ENCODE assay signal across 10 cellular contexts in the genomic region with DNA sequence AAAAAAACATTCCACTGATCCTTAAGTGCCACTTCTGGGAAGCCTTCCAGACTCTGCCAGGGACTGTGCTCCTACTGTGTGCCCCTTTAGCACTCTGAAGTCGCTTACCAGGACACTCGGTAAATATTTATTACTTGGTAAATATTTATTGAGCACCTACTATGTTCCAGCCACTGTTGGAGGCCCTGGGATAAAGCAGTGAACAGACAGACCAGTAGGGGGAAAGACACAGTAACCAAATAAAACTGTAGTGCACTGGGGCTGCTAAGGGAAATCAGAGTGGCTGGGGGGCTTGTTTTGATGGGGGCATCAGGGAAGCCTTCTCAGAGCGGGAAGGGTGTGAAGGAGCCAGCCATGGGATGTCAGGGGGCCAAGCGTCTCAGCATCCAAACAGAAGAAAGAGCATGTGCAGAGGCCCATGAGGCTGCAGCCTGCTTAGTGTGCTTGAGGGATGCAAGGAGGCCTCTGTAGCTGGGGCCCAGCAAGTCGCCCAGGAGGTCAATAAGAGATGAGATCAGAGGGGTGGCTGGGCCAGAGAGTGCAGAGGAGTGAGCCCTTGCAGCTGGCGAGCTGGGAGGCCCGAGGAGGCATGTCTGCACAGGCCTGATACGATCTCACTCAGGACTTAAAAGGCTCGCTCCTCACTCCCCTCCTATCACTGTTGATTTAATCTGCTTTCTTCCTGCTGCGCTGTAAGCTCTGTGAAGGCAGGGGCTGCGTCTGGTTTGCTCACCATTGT. TPM values are rescaled to one million over a fixed set of nuclear protein-coding genes. Genes with fewer than 3 reads are reported as not detected.
DNase-seq lines count a peak whose midpoint lies in the region; ATAC-seq and TF ChIP-seq lines count a peak whose summit lies in the region.
"Had no signal": no experiment of that assay in that cellular context is flagged by ENCODE, and none has a peak within 500 bp of the region (broad histone marks: within the 10 kb centered on the region; RNA-seq: fewer than 3 reads in every experiment).

No MANE protein-coding gene starts in this region.

- 59% methylated on average over 3 of the region's 11 CpGs; no CpG with 5 or more reads in 1 of the 2 experiments for WGBS in IMR-90 (ENCODE audit: extremely low coverage in 2 of 2, insufficient read length in 1 of 2), 2 experiments
- 73 to 79% (median 76%) methylated on average over 7 to 11 of the region's 11 CpGs for WGBS in adrenal gland, 4 donors
- 51% methylated on average over 11 of the region's 11 CpGs for WGBS in hepatocyte (ENCODE audit: low lambda C conversion rate, missing lambda C conversion rate)

- no peak for TF ChIP-seq RAD21 in IMR-90 (IDR thresholded peaks at IDR 0.05; ENCODE audit: low read length)

- H4K91ac ChIP-seq in IMR-90 (ENCODE audit: insufficient read depth, low read depth, low read length): no peak overlapping the region

- H2AK5ac ChIP-seq in IMR-90 (ENCODE audit: low read depth, low read length): no peak overlapping the region

- TF ChIP-seq CTCF in IMR-90 (conservative IDR thresholded peaks at IDR 0.05; ENCODE audit: low read depth, low read length) (no peak), adrenal gland (IDR thresholded peaks at IDR 0.05) (no peak), hepatocyte (IDR thresholded peaks at IDR 0.05; ENCODE audit: poor library complexity) (no peak)

- no TSS peak for BruUV-seq in IMR-90 (replicated peaks; lab: Mats Ljungman, UMichigan)

- H3K56ac ChIP-seq in IMR-90 (ENCODE audit: extremely low read depth, insufficient read depth, low read length): no peak overlapping the region

- H3K23ac ChIP-seq in IMR-90 (ENCODE audit: low read depth, low read length): no peak overlapping the region

- H4K5ac ChIP-seq in IMR-90 (ENCODE audit: low read depth, low read length): no peak overlapping the region; the same call in 1 of the 2 replicates

- no peak overlapping the region for H3K4me2 ChIP-seq in IMR-90 (ENCODE audit: low read depth, low read length)
- no peak overlapping the region for H3K4me2 ChIP-seq in hepatocyte

- H3K9me3 Mint-ChIP-seq in activated CD4-positive, alpha-beta memory T cell treated with anti-CD3 and anti-CD28 coated beads, Interleukin-2, amount 10 ng/mL, durations not matched to agents 7 days and 5 days: no peaks in the 10 kb centered on the region
- H3K9me3 Mint-ChIP-seq in activated T-helper 17 cell treated with anti-CD3 and anti-CD28 coated beads, Interleukin-2, amount 50 U/mL, for 72 hours: peaks cover 3% of the 10 kb centered on the region

- no peaks in the 10 kb centered on the region for H3K36me3 Mint-ChIP-seq in activated CD4-positive, alpha-beta memory T cell treated with anti-CD3 and anti-CD28 coated beads, Interleukin-2, amount 10 ng/mL, durations not matched to agents 7 days and 5 days (ENCODE audit: low read depth)
- H3K36me3 Mint-ChIP-seq in activated T-helper 17 cell treated with anti-CD3 and anti-CD28 coated beads, Interleukin-2, amount 50 U/mL, for 72 hours (ENCODE audit: low read depth): no peaks in the 10 kb centered on the region
- H3K36me3 Mint-ChIP-seq: memory B cell had no signal

- no peak overlapping the region for H3K27ac Mint-ChIP-seq in activated CD4-positive, alpha-beta memory T cell treated with anti-CD3 and anti-CD28 coated beads, Interleukin-2, amount 10 ng/mL, durations not matched to agents 7 days and 5 days
- H3K27ac Mint-ChIP-seq in activated T-helper 17 cell treated with anti-CD3 and anti-CD28 coated beads, Interleukin-2, amount 50 U/mL, for 72 hours: no peak overlapping the region
- H3K27ac Mint-ChIP-seq: memory B cell; T-helper 1 cell treated with Interleukin-12 subunit alpha and Interleukin-12 subunit beta and Interleukin-4 antibody, amounts not matched to agents 30 μg/mL and 1 μg/mL, for 36 hours had no signal

- no peak overlapping the region for H3K4me3 ChIP-seq in IMR-90 (ENCODE audit: insufficient read depth, low read depth, low read length)
- H3K4me3 ChIP-seq in adrenal gland: no peak overlapping the region
- H3K4me3 ChIP-seq in hepatocyte: no peak overlapping the region

- H3K4ac ChIP-seq in IMR-90 (ENCODE audit: low read depth, low read length): no peak overlapping the region

- intact Hi-C loops in IMR-90 (cut with micrococcal nuclease) (no loop called here), adrenal gland (cut with DNase I) (no loop called here)

- H3K27me3 ChIP-seq in IMR-90 (ENCODE audit: control insufficient read depth, insufficient read depth, low read length) (no peaks in the 10 kb centered on the region; the same call in 1 of the 2 replicates), adrenal gland (no peaks in the 10 kb centered on the region), hepatocyte (no peaks in the 10 kb centered on the region)

- no peaks in the 10 kb centered on the region for H3K27me3 Mint-ChIP-seq in activated CD4-positive, alpha-beta memory T cell treated with anti-CD3 and anti-CD28 coated beads, Interleukin-2, amount 10 ng/mL, durations not matched to agents 7 days and 5 days
- peaks cover 3% of the 10 kb centered on the region for H3K27me3 Mint-ChIP-seq in activated T-helper 17 cell treated with anti-CD3 and anti-CD28 coated beads, Interleukin-2, amount 50 U/mL, for 72 hours

- no peaks in the 10 kb centered on the region for H3K36me3 ChIP-seq in IMR-90 (ENCODE audit: control insufficient read depth, insufficient read depth, low read length)
- no peaks in the 10 kb centered on the region for H3K36me3 ChIP-seq in adrenal gland (replicated peaks in 1 of 2)
- no peaks in the 10 kb centered on the region for H3K36me3 ChIP-seq in hepatocyte (replicated peaks; ENCODE audit: insufficient read depth, low read depth)

- no peaks in the 10 kb centered on the region for H3K9me1 ChIP-seq in IMR-90 (ENCODE audit: insufficient read depth, low read length)

- H3K9me2 ChIP-seq in hepatocyte (replicated peaks; ENCODE audit: insufficient read depth): no peaks in the 10 kb centered on the region

- no peak overlapping the region for H2AK9ac ChIP-seq in IMR-90 (replicated peaks; ENCODE audit: low read depth, low read length, poor library complexity)

- H4K20me1 ChIP-seq in IMR-90 (ENCODE audit: insufficient read depth, low read length) (no peaks in the 10 kb centered on the region), hepatocyte (ENCODE audit: insufficient read depth, poor library complexity, severe bottlenecking) (peaks cover 7% of the 10 kb centered on the region)

- POLR2A ChIA-PET in IMR-90 (lab: Charles Lee; ENCODE audit: unreplicated experiment): no interaction called here
- POLR2A ChIA-PET in activated CD4-positive, alpha-beta memory T cell treated with anti-CD3 and anti-CD28 coated beads, Interleukin-2, amount 10 ng/mL, durations not matched to agents 7 days and 5 days (lab: Charles Lee): no interaction called here

- H3K79me1 ChIP-seq in IMR-90 (ENCODE audit: low read depth in 1 of 2, low read length in 2 of 2): no peaks in the 10 kb centered on the region

- H3K4me1 ChIP-seq in IMR-90 (ENCODE audit: control insufficient read depth, insufficient read depth, low read length) (peaks cover 5% of the 10 kb centered on the region; the same call in 1 of the 2 replicates), adrenal gland (replicated peaks in 1 of 2) (no peaks in the 10 kb centered on the region), hepatocyte (ENCODE audit: insufficient read depth) (no peaks in the 10 kb centered on the region)

- no peak overlapping the region; the same call in 1 of the 2 replicates for H3K18ac ChIP-seq in IMR-90 (ENCODE audit: low read depth, low read length)

- no peak overlapping the region for H2BK20ac ChIP-seq in IMR-90 (ENCODE audit: low read depth, low read length)

- no peaks in the 10 kb centered on the region for H3K79me2 ChIP-seq in hepatocyte

- CTCF ChIA-PET in IMR-90 (lab: Yijun Ruan, JAX): no interaction called here
- CTCF ChIA-PET in activated CD4-positive, alpha-beta memory T cell treated with anti-CD3 and anti-CD28 coated beads, Interleukin-2, amount 10 ng/mL, durations not matched to agents 7 days and 5 days (lab: Charles Lee): no interaction called here

- no peak overlapping the region for H2BK5ac ChIP-seq in IMR-90 (ENCODE audit: low read depth, low read length, poor library complexity, severe bottlenecking)

- no peaks in the 10 kb centered on the region for H3K4me1 Mint-ChIP-seq in activated CD4-positive, alpha-beta memory T cell treated with anti-CD3 and anti-CD28 coated beads, Interleukin-2, amount 10 ng/mL, durations not matched to agents 7 days and 5 days
- H3K4me1 Mint-ChIP-seq in activated T-helper 17 cell treated with anti-CD3 and anti-CD28 coated beads, Interleukin-2, amount 50 U/mL, for 72 hours: no peaks in the 10 kb centered on the region
- H3K4me1 Mint-ChIP-seq: memory B cell had no signal

- H3K9me3 ChIP-seq in IMR-90 (ENCODE audit: control insufficient read depth, insufficient read depth, low read length) (0 out of 2 replicates have a peak, but pooled peaks cover 3% of the 10 kb centered on the region), adrenal gland (replicated peaks in 1 of 3) (no peaks in the 10 kb centered on the region), hepatocyte (ENCODE audit: low read depth) (no peaks in the 10 kb centered on the region)

- H3K9ac ChIP-seq in IMR-90 (ENCODE audit: low read depth, low read length): no peak overlapping the region

- H2BK120ac ChIP-seq in IMR-90 (ENCODE audit: low read depth, low read length): no peak overlapping the region

- peak overlapping the region; percentile 62; the same call in 1 of the 2 replicates for H3K27ac ChIP-seq in IMR-90 (ENCODE audit: insufficient read depth, low read length)
- H3K27ac ChIP-seq in adrenal gland: peak overlapping the region in 1 of 5 donors; percentile 53
- no peak overlapping the region for H3K27ac ChIP-seq in hepatocyte

- H2AFZ ChIP-seq in IMR-90 (replicated peaks; ENCODE audit: low read length, poor library complexity) (no peak overlapping the region), hepatocyte (no peak overlapping the region)

- H4K8ac ChIP-seq in IMR-90 (ENCODE audit: low read depth in 2 of 2, low read length in 2 of 2): no peak overlapping the region

- no peak overlapping the region for H2BK15ac ChIP-seq in IMR-90 (ENCODE audit: low read depth, low read length)

- in situ Hi-C loops in IMR-90 (cut with MboI; ENCODE audit: low sequenced_read_pairs): no loop called here

- dilution Hi-C loops in IMR-90 (cut with HindIII; ENCODE audit: low sequenced_read_pairs, unreplicated experiment): no loop called here

- DNase-seq in IMR-90: peak; percentile 3
- peak in 5 of 7 donors; percentile 13 to 55 (median 32) for DNase-seq in adrenal gland
- DNase-seq in hepatocyte (ENCODE audit: low spot score): peak; percentile 15
- peak; percentile 49 for DNase-seq in retina
- DNase-seq in activated CD4-positive, alpha-beta memory T cell treated with anti-CD3 and anti-CD28 coated beads, Interleukin-2, amount 10 ng/mL, durations not matched to agents 7 days and 5 days: no peak
- DNase-seq: NCI-H524 treated with DMSO at 0.1 percent for 48 hours had no signal

- TF ChIP-seq POLR2A in IMR-90 (IDR thresholded peaks at IDR 0.05; ENCODE audit: low read depth, low read length) (no peak), adrenal gland (IDR thresholded peaks at IDR 0.05) (no peak)

- ATAC-seq in IMR-90 (ENCODE audit: low read depth) (peak; percentile 88), HG03097 (IDR thresholded peaks at IDR 0.05; ENCODE audit: low FRiP score, unreplicated experiment) (no peak)
- no peak for ATAC-seq in activated T-helper 17 cell treated with anti-CD3 and anti-CD28 coated beads, Interleukin-2, amount 50 U/mL, for 72 hours (replicated peaks)

- H3K14ac ChIP-seq in IMR-90 (replicated peaks; ENCODE audit: low read depth, low read length): no peak overlapping the region

- no peak overlapping the region for H3K4me3 Mint-ChIP-seq in activated CD4-positive, alpha-beta memory T cell treated with anti-CD3 and anti-CD28 coated beads, Interleukin-2, amount 10 ng/mL, durations not matched to agents 7 days and 5 days
- H3K4me3 Mint-ChIP-seq in activated T-helper 17 cell treated with anti-CD3 and anti-CD28 coated beads, Interleukin-2, amount 50 U/mL, for 72 hours: no peak overlapping the region
- H3K4me3 Mint-ChIP-seq: memory B cell; T-helper 1 cell treated with Interleukin-12 subunit alpha and Interleukin-12 subunit beta and Interleukin-4 antibody, amounts not matched to agents 30 μg/mL and 1 μg/mL, for 36 hours had no signal

RNA-seq across cellular contexts. Expression of gene KAZN, which starts 28.6 kb away (rescaled TPM):
- total RNA-seq in IMR-90 (2012; rRNA removed) (5.2 and 5.6 TPM in 2 replicates), adrenal gland (10 to 100 TPM; 20.5 to 45.9 (median 30.0) TPM), hepatocyte (7.9 and 9.3 TPM in 2 replicates)
- polyA plus RNA-seq in IMR-90 (2012; rRNA removed) (10.5 and 10.7 TPM in 2 replicates), adrenal gland (10 to 100 TPM in 1 of 3 donors, 1 to 10 TPM in 2; 5.9 to 63.4 (median 7.8) TPM), hepatocyte (10.8 and 15.6 TPM in 2 replicates)
- polyA plus RNA-seq in IMR-90 (2012; cell fraction: cytosol; rRNA removed): 5.4 and 7.7 TPM in 2 replicates
- polyA plus RNA-seq in IMR-90 (2012; cell fraction: nucleus; rRNA removed; ENCODE audit: low replicate concordance): 18.9 and 21.1 TPM in 2 replicates
- total RNA-seq in activated CD4-positive, alpha-beta memory T cell treated with anti-CD3 and anti-CD28 coated beads, Interleukin-2, amount 10 ng/mL, durations not matched to agents 7 days and 5 days: under 1 TPM; 0.30 to 0.43 TPM
- total RNA-seq in activated T-helper 17 cell treated with anti-CD3 and anti-CD28 coated beads, Interleukin-2, amount 50 U/mL, for 72 hours: under 1 TPM; 0.22 to 0.74 TPM
